In the genomic region with DNA sequence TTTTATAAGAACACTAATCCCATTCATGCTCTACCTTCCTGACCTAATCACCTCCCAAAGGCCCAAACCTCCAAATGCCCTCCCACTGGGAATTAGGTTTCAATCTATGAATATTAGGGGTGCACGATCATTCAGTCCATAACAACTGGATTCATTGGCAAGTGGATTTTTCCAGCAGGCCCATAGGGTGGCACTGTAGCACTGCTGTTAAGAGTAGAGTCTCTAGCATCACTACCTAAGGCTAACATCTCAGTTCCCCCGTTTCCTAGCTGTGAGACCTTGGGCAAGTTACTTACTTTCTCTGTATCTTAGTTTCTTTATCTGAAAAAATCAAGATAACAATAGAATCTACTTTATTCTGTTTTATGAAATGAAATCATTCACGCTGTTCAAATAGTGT, we compare ENCODE assay signal across 9 cellular contexts.
DNase-seq lines count a peak whose midpoint lies in the region; ATAC-seq, FAIRE-seq and TF ChIP-seq lines count a peak whose summit lies in the region.
"Had no signal": no experiment of that assay in that cellular context is flagged by ENCODE, and none has a peak within 500 bp of the region (broad histone marks: within the 10 kb centered on the region; RNA-seq: fewer than 3 reads in every experiment).

No MANE protein-coding gene starts in this region.

- no peak for FAIRE-seq in pancreas (lab: Jason Lieb, UNC)

- TF ChIP-seq CTCF in heart left ventricle (IDR thresholded peaks at IDR 0.05), result peak in 9 of 12 donors; percentile 23 to 52 (median 35)
- TF ChIP-seq CTCF in epithelial cell of proximal tubule (conservative IDR thresholded peaks at IDR 0.05; ENCODE audit: low read depth, low read length), result peak; percentile 64
- peak in 1 of 4 donors; percentile 14 for TF ChIP-seq CTCF in pancreas (IDR thresholded peaks at IDR 0.05)
- TF ChIP-seq CTCF in lower leg skin (IDR thresholded peaks at IDR 0.05), result no peak

- H3K4me1 ChIP-seq in heart left ventricle (no peaks in the 10 kb centered on the region), pancreas (peaks cover 0 to 3% (median 0%) of the 10 kb centered on the region in 3 donors)

- DNase-seq in heart left ventricle, result peak in 1 of 5 donors; percentile 18
- DNase-seq in Right ventricle myocardium superior, result no peak
- peak; percentile 15 to 52 for DNase-seq in NCI-H526 (lab: John Stamatoyannopoulos, UW)
- DNase-seq in epithelial cell of proximal tubule (ENCODE audit: low read depth), result no peak
- DNase-seq in pancreas, result peak in 1 of 6 donors; percentile 12
- no peak for DNase-seq in central memory CD4-positive, alpha-beta T cell
- no peak for DNase-seq in MG63
- DNase-seq in lower leg skin (ENCODE audit: low spot score in 2 of 2), result no peak
- DNase-seq: naive B cell had no signal

- H3K27ac ChIP-seq in heart left ventricle, result no peak overlapping the region
- no peak overlapping the region for H3K27ac ChIP-seq in pancreas

- 28 to 39% (median 30%) methylated on average over 3 of the region's 3 CpGs for WGBS in heart left ventricle, 4 donors
- WGBS in pancreas, 2 donors, result 37 to 53% methylated on average over 3 of the region's 3 CpGs
- WGBS in lower leg skin, 2 donors, result 49 to 52% methylated on average over 3 of the region's 3 CpGs

- no peak overlapping the region for H3K4me3 ChIP-seq in heart left ventricle
- H3K4me3 ChIP-seq in epithelial cell of proximal tubule (ENCODE audit: low read depth, low read length), result no peak overlapping the region
- no peak overlapping the region for H3K4me3 ChIP-seq in pancreas
- H3K4me3 ChIP-seq in MG63, result no peak overlapping the region
- H3K4me3 ChIP-seq in lower leg skin (ENCODE audit: low read depth, poor library complexity, severe bottlenecking), result no peak overlapping the region

- ATAC-seq in heart left ventricle, result no peak
- ATAC-seq in Right ventricle myocardium superior (ENCODE audit: poor library complexity), result no peak
- ATAC-seq in pancreas, result peak in 3 of 4 donors; percentile 65 to 90 (median 71)

- H3K9me3 ChIP-seq in heart left ventricle (no peaks in the 10 kb centered on the region), pancreas (no peaks in the 10 kb centered on the region), MG63 (no peaks in the 10 kb centered on the region)

- intact Hi-C loops in heart left ventricle (cut with DNase I) (no loop called here), Right ventricle myocardium superior (cut with DNase I) (no loop called here), pancreas (cut with DNase I) (no loop called here), lower leg skin (cut with DNase I; ENCODE audit: low total_unique reads) (no loop called here)

- no peaks in the 10 kb centered on the region for H3K27me3 ChIP-seq in heart left ventricle
- no peaks in the 10 kb centered on the region for H3K27me3 ChIP-seq in pancreas
- no peaks in the 10 kb centered on the region for H3K27me3 ChIP-seq in MG63

- H3K36me3 ChIP-seq in heart left ventricle, result no peaks in the 10 kb centered on the region
- H3K36me3 ChIP-seq in pancreas, result no peaks in the 10 kb centered on the region
- H3K36me3 ChIP-seq in MG63, result no peaks in the 10 kb centered on the region

- no peak for TF ChIP-seq POLR2A in heart left ventricle (IDR thresholded peaks at IDR 0.05)
- no peak for TF ChIP-seq POLR2A in lower leg skin (IDR thresholded peaks at IDR 0.05)

Comparison
In these comparisons a context has a peak if more than half of its experiments do, and no peak if none do; other contexts are left out.
1. ATAC-seq: peak in pancreas (3 of 4); none in heart left ventricle (0 of 4) and Right ventricle myocardium superior (single experiment).
2. DNase-seq: peak in NCI-H526 (2 of 2); none in Right ventricle myocardium superior (single experiment), epithelial cell of proximal tubule (single experiment), central memory CD4-positive, alpha-beta T cell (single experiment), MG63 (single experiment) and lower leg skin (0 of 2).
3. CTCF ChIP-seq: peak in heart left ventricle (9 of 12) and epithelial cell of proximal tubule (single experiment); none in lower leg skin (0 of 3).